In genomic region chr2:84894758-84895520, GRCh38 we compare ENCODE assay signal across 8 cellular contexts.
DNase-seq lines count a peak whose midpoint lies in the region; ATAC-seq lines count a peak whose summit lies in the region.

No MANE protein-coding gene starts in this region.

- no peaks in the 10 kb centered on the region for H4K20me1 ChIP-seq in BLaER1 treated with 17β-estradiol and CSF1 and Interleukin-3, amounts not matched to agents 10 nM and 100 nM

- ATAC-seq in HG02642 (IDR thresholded peaks at IDR 0.05; ENCODE audit: poor library complexity, unreplicated experiment) (peak; percentile 28), GM21717 (IDR thresholded peaks at IDR 0.05; ENCODE audit: unreplicated experiment) (no peak), GM21723 (IDR thresholded peaks at IDR 0.05; ENCODE audit: unreplicated experiment) (no peak)

- peak overlapping the region; percentile 78 to 99 (median 93) for H3K4me2 ChIP-seq in BLaER1 treated with 17β-estradiol and CSF1 and Interleukin-3, amounts not matched to agents 10 nM and 100 nM

- DNase-seq in UCSD-AML1 (lab: John Stamatoyannopoulos, UW; ENCODE audit: unreplicated experiment) (peak; percentile 31), kidney tubule cell (ENCODE audit: low spot score) (peak; percentile 33), HuH-7.5 (ENCODE audit: low spot score) (no peak), superior temporal gyrus (ENCODE audit: extremely low spot score) (no peak)

- H3K27me3 ChIP-seq in BLaER1 treated with 17β-estradiol and CSF1 and Interleukin-3, amounts not matched to agents 10 nM and 100 nM: no peaks in the 10 kb centered on the region

- H3K27ac ChIP-seq in BLaER1 treated with 17β-estradiol and CSF1 and Interleukin-3, amounts not matched to agents 10 nM and 100 nM: peak overlapping the region; percentile 57 to 92 (median 87)

- H3K9me3 ChIP-seq in BLaER1 treated with 17β-estradiol and CSF1 and Interleukin-3, amounts not matched to agents 10 nM and 100 nM (replicated peaks in 1 of 11): no peaks in the 10 kb centered on the region

- H3K4me1 ChIP-seq in BLaER1 treated with 17β-estradiol and CSF1 and Interleukin-3, amounts not matched to agents 10 nM and 100 nM: peaks cover 47 to 76% (median 67%) of the 10 kb centered on the region in 10 experiments

- peak overlapping the region; percentile 40 to 82 (median 76); a peak in 20 of 22 replicates for H3K9ac ChIP-seq in BLaER1 treated with 17β-estradiol and CSF1 and Interleukin-3, amounts not matched to agents 10 nM and 100 nM

- peak overlapping the region in 7 of 10 experiments; percentile 42 to 58 (median 48); a peak in 13 of 20 replicates for H3K4me3 ChIP-seq in BLaER1 treated with 17β-estradiol and CSF1 and Interleukin-3, amounts not matched to agents 10 nM and 100 nM

- H3K36me3 ChIP-seq in BLaER1 treated with 17β-estradiol and CSF1 and Interleukin-3, amounts not matched to agents 10 nM and 100 nM: no peaks in the 10 kb centered on the region

Comparison
In these comparisons a context has a peak if more than half of its experiments do, and no peak if none do; other contexts are left out.
1. DNase-seq: peak in UCSD-AML1 (single experiment) and kidney tubule cell (single experiment); none in HuH-7.5 (single experiment) and superior temporal gyrus (single experiment).